In the genomic region with DNA sequence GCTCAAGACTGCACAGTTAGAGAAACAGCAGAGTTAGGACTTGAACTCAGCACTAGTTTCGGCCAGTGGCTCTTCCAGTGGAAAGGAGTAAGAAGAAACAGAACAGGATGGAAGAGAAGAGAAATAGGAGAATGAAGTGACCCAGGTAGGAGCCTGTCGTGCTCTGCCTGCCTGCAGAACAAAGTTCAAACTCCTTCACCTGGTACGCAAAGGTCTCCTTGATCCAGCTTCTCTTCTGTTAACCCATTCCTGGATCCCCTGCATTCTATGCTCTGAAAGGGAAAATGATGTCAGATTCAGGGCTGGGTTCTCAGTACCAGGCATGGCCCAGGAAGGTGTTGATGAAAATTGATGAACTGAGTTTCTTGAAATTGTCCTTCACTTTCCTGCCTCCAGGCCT, we compare ENCODE assay signal across 23 cellular contexts.
"Had no signal": no experiment of that assay in that cellular context is flagged by ENCODE, and none has a peak within 500 bp of the region (broad histone marks: within the 10 kb centered on the region; RNA-seq: fewer than 3 reads in every experiment).

No MANE protein-coding gene starts in this region.

- H3K27ac ChIP-seq: thoracic aorta, upper lobe of right lung, WERI-Rb-1 had no signal

- H3K27ac Mint-ChIP-seq: activated naive CD8-positive, alpha-beta T cell treated with anti-CD3 and anti-CD28 coated beads for 36 hours; activated T-helper 1 cell treated with anti-CD3 and anti-CD28 coated beads, Interleukin-12 subunit alpha, Interleukin-12 subunit beta, Interleukin-2, Interleukin-4 antibody, amounts not matched to agents 30 ng/mL and 10 ng/mL and 1 ng/mL, durations not matched to agents 14 hours and 24 hours and 36 hours; endodermal cell; natural killer cell treated with Interleukin-12 subunit alpha and Interleukin-12 subunit beta and Interleukin-15 and Interleukin-18, amount 100 ng/mL, for 72 hours had no signal

- H3K27me3 Mint-ChIP-seq: activated naive CD8-positive, alpha-beta T cell treated with anti-CD3 and anti-CD28 coated beads for 36 hours had no signal

- H3K4me3 ChIP-seq: lung, thoracic aorta, upper lobe of right lung had no signal

- ATAC-seq: left colon; natural killer cell treated with Interleukin-12 subunit alpha and Interleukin-12 subunit beta and Interleukin-15 and Interleukin-18, amount 100 ng/mL, for 72 hours; sciatic nerve; stimulated activated effector memory CD8-positive, alpha-beta T cell treated with anti-CD3 and anti-CD28 coated beads, Interleukin-12 subunit alpha, Interleukin-12 subunit beta, amount 100 ng/mL, for 72 hours; upper lobe of right lung had no signal

- DNase-seq: activated CD4-positive, alpha-beta T cell treated with anti-CD3 and anti-CD28 coated beads for 1 hour; activated CD4-positive, alpha-beta T cell treated with anti-CD3 and anti-CD28 coated beads, Interleukin-2, amount 50 U/mL, for 48 hours; activated gamma-delta T cell treated with Interleukin-2 at 50 U/mL for 16 hours; activated naive CD8-positive, alpha-beta T cell treated with anti-CD3 and anti-CD28 coated beads for 36 hours; activated T-cell treated with anti-CD3 and anti-CD28 coated beads for 4 hours; amniotic stem cell; caudate nucleus; endodermal cell; foreskin melanocyte; glutamatergic neuron; hypothalamus; islet precursor cell; left colon; stimulated activated CD4-positive, alpha-beta T cell treated with anti-CD3 and anti-CD28 coated beads, Interleukin-4, amount 100 ng/mL, for 24 hours; T-helper 2 cell; upper lobe of right lung; WERI-Rb-1 had no signal

- H3K9me3 Mint-ChIP-seq: activated naive CD8-positive, alpha-beta T cell treated with anti-CD3 and anti-CD28 coated beads for 36 hours; activated T-helper 1 cell treated with anti-CD3 and anti-CD28 coated beads, Interleukin-12 subunit alpha, Interleukin-12 subunit beta, Interleukin-2, Interleukin-4 antibody, amounts not matched to agents 30 ng/mL and 10 ng/mL and 1 ng/mL, durations not matched to agents 14 hours and 24 hours and 36 hours; endodermal cell; natural killer cell treated with Interleukin-12 subunit alpha and Interleukin-12 subunit beta and Interleukin-15 and Interleukin-18, amount 100 ng/mL, for 72 hours; stimulated activated effector memory CD8-positive, alpha-beta T cell treated with anti-CD3 and anti-CD28 coated beads, Interleukin-12 subunit alpha, Interleukin-12 subunit beta, amount 100 ng/mL, for 72 hours had no signal

- H3K4me3 Mint-ChIP-seq: activated naive CD8-positive, alpha-beta T cell treated with anti-CD3 and anti-CD28 coated beads for 36 hours; activated T-helper 1 cell treated with anti-CD3 and anti-CD28 coated beads, Interleukin-12 subunit alpha, Interleukin-12 subunit beta, Interleukin-2, Interleukin-4 antibody, amounts not matched to agents 30 ng/mL and 10 ng/mL and 1 ng/mL, durations not matched to agents 14 hours and 24 hours and 36 hours; endodermal cell; natural killer cell treated with Interleukin-12 subunit alpha and Interleukin-12 subunit beta and Interleukin-15 and Interleukin-18, amount 100 ng/mL, for 72 hours; stimulated activated effector memory CD8-positive, alpha-beta T cell treated with anti-CD3 and anti-CD28 coated beads, Interleukin-12 subunit alpha, Interleukin-12 subunit beta, amount 100 ng/mL, for 72 hours had no signal

- H3K36me3 Mint-ChIP-seq: natural killer cell treated with Interleukin-12 subunit alpha and Interleukin-12 subunit beta and Interleukin-15 and Interleukin-18, amount 100 ng/mL, for 72 hours had no signal
